In genomic region chr22:45310331-45311032, GRCh38 we compare ENCODE assay signal across 8 cellular contexts. TPM values are rescaled to one million over a fixed set of nuclear protein-coding genes. Genes with fewer than 3 reads are reported as not detected.
DNase-seq lines count a peak whose midpoint lies in the region; ATAC-seq and TF ChIP-seq lines count a peak whose summit lies in the region.

No MANE protein-coding gene starts in this region.

- peak; percentile 44 for DNase-seq in NCI-H748 (lab: John Stamatoyannopoulos, UW; ENCODE audit: unreplicated experiment)
- no peak for DNase-seq in NCI-H748 treated with DMSO at 0.1 percent for 48 hours (lab: John Stamatoyannopoulos, UW)
- no peak for DNase-seq in activated T-helper 1 cell treated with anti-CD3 and anti-CD28 coated beads, Interleukin-12 subunit alpha, Interleukin-12 subunit beta, Interleukin-2, Interleukin-4 antibody, amounts not matched to agents 30 ng/mL and 10 ng/mL and 1 ng/mL, durations not matched to agents 14 hours and 24 hours and 36 hours (ENCODE audit: low spot score)
- DNase-seq in right atrium auricular region (ENCODE audit: low spot score) = no peak
- no peak for DNase-seq in smooth muscle cell (lab: John Stamatoyannopoulos, UW; ENCODE audit: unreplicated experiment)
- DNase-seq in iPS-NIHi7 (ENCODE audit: extremely low spot score) = no peak
- DNase-seq in foreskin melanocyte = no peak

- H3K27me3 ChIP-seq in right atrium auricular region = no peaks in the 10 kb centered on the region
- no peaks in the 10 kb centered on the region for H3K27me3 ChIP-seq in smooth muscle cell (ENCODE audit: low read depth)

- WGBS in smooth muscle cell (ENCODE audit: low lambda C conversion rate) = 9% methylated on average over 30 of the region's 35 CpGs

- peak overlapping the region; percentile 86 for H3K27ac Mint-ChIP-seq in activated T-helper 1 cell treated with anti-CD3 and anti-CD28 coated beads, Interleukin-12 subunit alpha, Interleukin-12 subunit beta, Interleukin-2, Interleukin-4 antibody, amounts not matched to agents 30 ng/mL and 10 ng/mL and 1 ng/mL, durations not matched to agents 14 hours and 24 hours and 36 hours

- no peaks in the 10 kb centered on the region for H3K9me3 Mint-ChIP-seq in activated T-helper 1 cell treated with anti-CD3 and anti-CD28 coated beads, Interleukin-12 subunit alpha, Interleukin-12 subunit beta, Interleukin-2, Interleukin-4 antibody, amounts not matched to agents 30 ng/mL and 10 ng/mL and 1 ng/mL, durations not matched to agents 14 hours and 24 hours and 36 hours

- peak overlapping the region; percentile 87 for H3K9ac ChIP-seq in smooth muscle cell (ENCODE audit: low read depth)

- no peak for ATAC-seq in GM21737 (IDR thresholded peaks at IDR 0.05; ENCODE audit: unreplicated experiment)

- H3K36me3 ChIP-seq in right atrium auricular region (no peaks in the 10 kb centered on the region), smooth muscle cell (ENCODE audit: low read depth) (no peaks in the 10 kb centered on the region)

- H4K20me1 ChIP-seq in smooth muscle cell (ENCODE audit: low read depth) = peaks cover 10% of the 10 kb centered on the region

- H2AFZ ChIP-seq in smooth muscle cell (ENCODE audit: low read depth) = peak overlapping the region; percentile 89

- TF ChIP-seq CTCF in right atrium auricular region (IDR thresholded peaks at IDR 0.05) = no peak
- TF ChIP-seq CTCF in smooth muscle cell (IDR thresholded peaks at IDR 0.05; ENCODE audit: borderline replicate concordance, insufficient read depth, poor library complexity, severe bottlenecking) = no peak

- no peaks in the 10 kb centered on the region for H3F3A ChIP-seq in smooth muscle cell (ENCODE audit: low read depth)

- H3K4me1 ChIP-seq in right atrium auricular region (peaks cover 0 to 38% of the 10 kb centered on the region in 2 donors), smooth muscle cell (ENCODE audit: low read depth) (peaks cover 24% of the 10 kb centered on the region)

- peak overlapping the region; percentile 100 for H3K4me2 ChIP-seq in smooth muscle cell

- H3K4me3 ChIP-seq in right atrium auricular region = peak overlapping the region; percentile 88 to 91
- peak overlapping the region; percentile 91 for H3K4me3 ChIP-seq in smooth muscle cell

- intact Hi-C loops in activated T-helper 1 cell treated with anti-CD3 and anti-CD28 coated beads, Interleukin-12 subunit alpha, Interleukin-12 subunit beta, Interleukin-2, Interleukin-4 antibody, amounts not matched to agents 30 ng/mL and 10 ng/mL and 1 ng/mL, durations not matched to agents 14 hours and 24 hours and 36 hours (cut with micrococcal nuclease) = loop anchor here (2.0 kb wide), 1 partner anchor 70 kb away; the partner anchor contains the start of gene KIAA0930

- H3K9me3 ChIP-seq in right atrium auricular region = no peaks in the 10 kb centered on the region
- H3K9me3 ChIP-seq in smooth muscle cell (replicated peaks; ENCODE audit: low read depth) = no peaks in the 10 kb centered on the region

- H3K36me3 Mint-ChIP-seq in activated T-helper 1 cell treated with anti-CD3 and anti-CD28 coated beads, Interleukin-12 subunit alpha, Interleukin-12 subunit beta, Interleukin-2, Interleukin-4 antibody, amounts not matched to agents 30 ng/mL and 10 ng/mL and 1 ng/mL, durations not matched to agents 14 hours and 24 hours and 36 hours (ENCODE audit: low read depth) = peaks cover 17% of the 10 kb centered on the region

- H3K4me3 Mint-ChIP-seq in activated T-helper 1 cell treated with anti-CD3 and anti-CD28 coated beads, Interleukin-12 subunit alpha, Interleukin-12 subunit beta, Interleukin-2, Interleukin-4 antibody, amounts not matched to agents 30 ng/mL and 10 ng/mL and 1 ng/mL, durations not matched to agents 14 hours and 24 hours and 36 hours = peak overlapping the region; percentile 92

- H3K79me2 ChIP-seq in smooth muscle cell (ENCODE audit: low read depth) = peaks cover 49% of the 10 kb centered on the region

- peaks cover 50% of the 10 kb centered on the region for H3K4me1 Mint-ChIP-seq in activated T-helper 1 cell treated with anti-CD3 and anti-CD28 coated beads, Interleukin-12 subunit alpha, Interleukin-12 subunit beta, Interleukin-2, Interleukin-4 antibody, amounts not matched to agents 30 ng/mL and 10 ng/mL and 1 ng/mL, durations not matched to agents 14 hours and 24 hours and 36 hours (ENCODE audit: low read depth)

- peak overlapping the region; percentile 85 to 88 for H3K27ac ChIP-seq in right atrium auricular region
- no peak overlapping the region for H3K27ac ChIP-seq in smooth muscle cell (ENCODE audit: low read depth)

- H3K27me3 Mint-ChIP-seq in activated T-helper 1 cell treated with anti-CD3 and anti-CD28 coated beads, Interleukin-12 subunit alpha, Interleukin-12 subunit beta, Interleukin-2, Interleukin-4 antibody, amounts not matched to agents 30 ng/mL and 10 ng/mL and 1 ng/mL, durations not matched to agents 14 hours and 24 hours and 36 hours (ENCODE audit: insufficient read depth) = no peaks in the 10 kb centered on the region

RNA-seq across cellular contexts. Expression of gene FAM118A, which starts 0.7 kb away (rescaled TPM):
- total RNA-seq in activated T-helper 1 cell treated with anti-CD3 and anti-CD28 coated beads, Interleukin-12 subunit alpha, Interleukin-12 subunit beta, Interleukin-2, Interleukin-4 antibody, amounts not matched to agents 30 ng/mL and 10 ng/mL and 1 ng/mL, durations not matched to agents 14 hours and 24 hours and 36 hours = 30.7 and 38.6 TPM in 2 replicates
- total RNA-seq in right atrium auricular region = 10 to 100 TPM; 11.6 to 12.4 TPM
- total RNA-seq in smooth muscle cell = 36.1 and 36.6 TPM in 2 replicates
- polyA plus RNA-seq in smooth muscle cell = 60.3 and 114 TPM in 2 replicates

RNA-seq across cellular contexts. Expression of gene UPK3A, which starts 25.7 kb away (rescaled TPM):
- total RNA-seq in activated T-helper 1 cell treated with anti-CD3 and anti-CD28 coated beads, Interleukin-12 subunit alpha, Interleukin-12 subunit beta, Interleukin-2, Interleukin-4 antibody, amounts not matched to agents 30 ng/mL and 10 ng/mL and 1 ng/mL, durations not matched to agents 14 hours and 24 hours and 36 hours = not detected in 2 replicates
- total RNA-seq in right atrium auricular region (not detected), smooth muscle cell (not detected in 2 replicates)
- polyA plus RNA-seq in smooth muscle cell = not detected in 2 replicates
